ENCODE assay signal across 10 cellular contexts in genomic region chr11:129973068-129973467, GRCh38. TPM values are rescaled to one million over a fixed set of nuclear protein-coding genes. Genes with fewer than 3 reads are reported as not detected.
DNase-seq lines count a peak whose midpoint lies in the region; ATAC-seq and TF ChIP-seq lines count a peak whose summit lies in the region.
"Had no signal": no experiment of that assay in that cellular context is flagged by ENCODE, and none has a peak within 500 bp of the region (broad histone marks: within the 10 kb centered on the region; RNA-seq: fewer than 3 reads in every experiment).

No MANE protein-coding gene starts in this region.

- intact Hi-C loops in testis (cut with DNase I; ENCODE audit: low total_unique reads): no loop called here

- no peaks in the 10 kb centered on the region; the same call in 1 of the 2 replicates for H4K20me1 ChIP-seq in OCI-LY3 (ENCODE audit: insufficient read depth, low read length)

- H3K9me3 ChIP-seq in OCI-LY3 (ENCODE audit: insufficient read depth, low read length) (no peaks in the 10 kb centered on the region), testis (no peaks in the 10 kb centered on the region)
- H3K9me3 ChIP-seq: SJCRH30 had no signal

- H3K27ac ChIP-seq in OCI-LY3 (ENCODE audit: low read length) (no peak overlapping the region), testis (no peak overlapping the region)
- H3K27ac ChIP-seq: coronary artery, SJCRH30 had no signal

- no peak for TF ChIP-seq CTCF in OCI-LY3 (IDR thresholded peaks at IDR 0.05; ENCODE audit: low read depth, low read length)
- TF ChIP-seq CTCF in testis (IDR thresholded peaks at IDR 0.05): no peak

- H3K9ac ChIP-seq in OCI-LY3 (ENCODE audit: low read length): no peak overlapping the region

- no peak overlapping the region for H2AFZ ChIP-seq in OCI-LY3 (ENCODE audit: low read depth, low read length)

- H3K4me3 ChIP-seq in OCI-LY3 (ENCODE audit: low read length): no peak overlapping the region
- no peak overlapping the region for H3K4me3 ChIP-seq in testis
- H3K4me3 ChIP-seq: coronary artery, SJCRH30 had no signal

- H3K79me2 ChIP-seq in OCI-LY3 (ENCODE audit: low read length): no peaks in the 10 kb centered on the region

- WGBS in testis, 2 donors: 69 to 80% methylated on average over 1 of the region's 1 CpG

- H3K4me1 ChIP-seq in OCI-LY3 (ENCODE audit: low read length) (peaks cover 9% of the 10 kb centered on the region), testis (no peaks in the 10 kb centered on the region)
- H3K4me1 ChIP-seq: SJCRH30 had no signal

- TF ChIP-seq POLR2A in testis (IDR thresholded peaks at IDR 0.05): no peak

- H3K27me3 ChIP-seq in OCI-LY3 (ENCODE audit: low read depth, low read length): no peaks in the 10 kb centered on the region
- no peaks in the 10 kb centered on the region for H3K27me3 ChIP-seq in testis
- H3K27me3 ChIP-seq: SJCRH30 had no signal

- DNase-seq in superior temporal gyrus (ENCODE audit: extremely low spot score): no peak
- DNase-seq in stimulated activated CD4-positive, alpha-beta T cell treated with anti-CD3 and anti-CD28 coated beads, Interleukin-15, amount 100 ng/mL, for 24 hours: no peak
- DNase-seq in dermis blood vessel endothelial cell: no peak
- no peak for DNase-seq in testis
- DNase-seq: IMR-90, SJCRH30 had no signal

- ATAC-seq in GM19372 (IDR thresholded peaks at IDR 0.05; ENCODE audit: low read depth, unreplicated experiment) (peak; percentile 80), HG03066 (IDR thresholded peaks at IDR 0.05; ENCODE audit: low read depth, unreplicated experiment) (peak; percentile 90)

- no peaks in the 10 kb centered on the region for H3K36me3 ChIP-seq in OCI-LY3 (replicated peaks; ENCODE audit: low read depth, low read length)
- no peaks in the 10 kb centered on the region for H3K36me3 ChIP-seq in testis (ENCODE audit: low read depth, missing control alignments)
- H3K36me3 ChIP-seq: SJCRH30 had no signal

- H3K4me2 ChIP-seq in OCI-LY3 (ENCODE audit: low read length): peak overlapping the region; percentile 28

RNA-seq across cellular contexts. Expression of gene PRDM10, which starts 29.6 kb away (rescaled TPM):
- total RNA-seq in dermis blood vessel endothelial cell: 7.1 and 9.0 TPM in 2 replicates
- total RNA-seq in testis: 10 to 100 TPM in 1 of 2 donors, 1 to 10 TPM in 1; 9.2 to 14.7 TPM
- 4.9 TPM for polyA plus RNA-seq in testis (ENCODE audit: insufficient read depth, low read depth, low replicate concordance)
